Comparison of ENCODE assay signal across 1 cellular context in the genomic region with DNA sequence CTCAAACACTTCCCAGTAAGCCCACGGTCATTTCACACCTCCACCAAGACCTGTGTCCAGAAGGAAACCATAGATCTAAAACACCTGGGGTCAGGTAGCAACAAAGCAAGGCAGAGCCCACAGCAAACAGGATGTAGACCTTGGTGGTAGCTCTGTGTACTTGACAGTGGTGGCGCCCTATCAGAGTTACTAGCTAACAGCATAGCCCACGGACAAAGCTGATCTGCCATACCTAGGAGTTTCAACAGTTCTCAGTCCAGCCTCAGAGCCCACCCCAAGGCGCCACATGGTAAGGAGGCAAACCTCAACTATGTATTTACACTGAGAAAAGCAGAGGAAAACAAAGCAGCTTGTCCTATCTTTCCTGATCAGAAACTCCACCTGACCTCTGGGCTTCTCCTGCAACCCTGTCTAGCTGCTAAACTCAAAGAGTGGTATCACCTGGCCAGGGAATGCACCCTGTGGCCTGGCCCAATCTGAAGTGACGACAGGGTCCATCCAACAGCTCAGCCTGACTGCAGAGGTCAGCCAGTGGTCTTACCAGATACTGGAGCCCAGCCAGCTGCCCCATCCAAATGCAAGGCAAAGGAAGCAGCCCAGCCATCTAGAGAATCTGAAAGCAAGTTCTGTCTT.
TF ChIP-seq lines count a peak whose summit lies in the region.

No MANE protein-coding gene starts in this region.

TF ChIP-seq in HepG2, 621 proteins besides CTCF, POLR2A, EP300 and RAD21:
- no peak for TF ChIP-seq ZGPAT (CRISPR knock-in tag; IDR thresholded peaks at IDR 0.05)
- 0 out of 2 replicates have a peak, but pooled peaks have one; percentile 33 for TF ChIP-seq ZBTB33 (CRISPR knock-in tag; IDR thresholded peaks at IDR 0.05)
TF ChIP-seq in HepG2: peak in this region for 1.
